In the genomic region with DNA sequence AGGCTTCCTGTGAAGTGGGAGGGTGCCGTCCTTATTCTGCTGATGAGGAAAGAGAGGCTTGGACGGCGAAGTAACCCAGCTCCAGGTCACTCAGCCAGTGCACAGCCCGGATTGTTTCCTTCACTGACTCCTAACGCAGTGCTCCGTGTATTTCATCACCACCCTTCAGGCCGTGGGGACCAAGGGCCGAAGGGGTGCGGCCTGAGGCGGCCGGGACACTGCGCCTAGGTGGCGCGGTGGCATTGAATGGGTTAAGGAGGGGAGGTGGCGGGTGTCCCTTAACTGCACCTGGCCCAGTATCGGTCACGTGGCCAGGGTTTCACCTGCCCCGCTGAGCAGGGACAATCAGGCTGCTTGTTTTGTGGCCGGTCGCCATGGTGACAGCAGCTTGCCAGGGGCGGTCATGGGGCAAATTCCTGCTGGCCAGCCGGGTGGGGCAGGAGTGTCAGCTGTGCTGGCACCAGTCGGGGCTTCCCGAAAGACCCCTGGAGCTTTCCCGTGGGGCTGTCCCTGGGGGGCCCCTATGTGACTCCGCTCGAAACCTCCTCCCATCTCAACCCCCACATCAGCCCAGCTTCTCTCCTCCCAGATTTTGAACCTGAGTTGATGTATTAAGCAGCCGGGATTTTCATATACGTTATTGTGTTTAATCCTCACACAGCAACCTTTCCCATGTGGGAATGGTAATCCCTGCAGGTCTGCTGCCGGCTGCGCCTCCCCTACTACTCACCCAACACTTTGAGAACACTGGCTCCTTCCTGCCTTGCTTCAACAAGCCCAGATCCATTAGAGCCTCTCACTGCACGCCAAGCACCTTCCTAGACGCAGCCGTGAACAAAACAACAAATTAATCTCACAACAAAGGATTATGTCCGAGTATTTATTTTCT, we compare ENCODE assay signal across 10 cellular contexts. TPM values are rescaled to one million over a fixed set of nuclear protein-coding genes. Genes with fewer than 3 reads are reported as not detected.
DNase-seq lines count a peak whose midpoint lies in the region; ATAC-seq, FAIRE-seq and TF ChIP-seq lines count a peak whose summit lies in the region.
"Had no signal": no experiment of that assay in that cellular context is flagged by ENCODE, and none has a peak within 500 bp of the region (broad histone marks: within the 10 kb centered on the region; RNA-seq: fewer than 3 reads in every experiment).

No MANE protein-coding gene starts in this region.

- peaks cover 0 to 27% of the 10 kb centered on the region in 2 donors for H3K27me3 Mint-ChIP-seq in stimulated activated naive B cell treated with anti-CD40 and anti-IgM and Interleukin-4, amounts not matched to agents 10 μg/mL and 1 μg/mL and 100 μg/mL, for 72 hours

- H3K27ac Mint-ChIP-seq in stimulated activated naive B cell treated with anti-CD40 and anti-IgM and Interleukin-4, amounts not matched to agents 10 μg/mL and 1 μg/mL and 100 μg/mL, for 72 hours = no peak overlapping the region
- H3K27ac Mint-ChIP-seq: T-helper 1 cell treated with Interleukin-12 subunit alpha and Interleukin-12 subunit beta and Interleukin-4 antibody, amounts not matched to agents 30 μg/mL and 1 μg/mL, for 36 hours had no signal

- no peaks in the 10 kb centered on the region for H3K9me3 Mint-ChIP-seq in stimulated activated naive B cell treated with anti-CD40 and anti-IgM and Interleukin-4, amounts not matched to agents 10 μg/mL and 1 μg/mL and 100 μg/mL, for 72 hours
- H3K9me3 Mint-ChIP-seq: T-helper 1 cell treated with Interleukin-12 subunit alpha and Interleukin-12 subunit beta and Interleukin-4 antibody, amounts not matched to agents 30 μg/mL and 1 μg/mL, for 36 hours had no signal

- no peak for TF ChIP-seq POLR2A in H54 (IDR thresholded peaks at IDR 0.05; ENCODE audit: low read depth, low read length)

- H3K36me3 Mint-ChIP-seq in stimulated activated naive B cell treated with anti-CD40 and anti-IgM and Interleukin-4, amounts not matched to agents 10 μg/mL and 1 μg/mL and 100 μg/mL, for 72 hours = no peaks in the 10 kb centered on the region

- DNase-seq in D341Med (ENCODE audit: low spot score) (peak; percentile 77), NCI-H1930 (lab: John Stamatoyannopoulos, UW) (peak; percentile 95 to 98), cerebellar nuclear complex (lab: John Stamatoyannopoulos, UW) (peak; percentile 19 to 70), mucosa of gallbladder (ENCODE audit: low spot score) (peak; percentile 95), H54 (ENCODE audit: insufficient read length, low spot score) (no peak)
- DNase-seq in stimulated activated naive B cell treated with anti-CD40 and anti-IgM and Interleukin-4, amounts not matched to agents 10 μg/mL and 1 μg/mL and 100 μg/mL, for 72 hours = no peak
- no peak for DNase-seq in stimulated activated CD4-positive, alpha-beta T cell treated with anti-CD3 and anti-CD28 coated beads, Interleukin-15, amount 100 ng/mL, for 24 hours

- ATAC-seq in stimulated activated naive B cell treated with anti-CD40 and anti-IgM and Interleukin-4, amounts not matched to agents 10 μg/mL and 1 μg/mL and 100 μg/mL, for 72 hours (replicated peaks) = no peak
- ATAC-seq in HG03442 (IDR thresholded peaks at IDR 0.05; ENCODE audit: unreplicated experiment) = no peak
- ATAC-seq: heart left ventricle had no signal

- FAIRE-seq in H54 (lab: Jason Lieb, UNC) = no peak

- no peak overlapping the region for H3K4me3 Mint-ChIP-seq in stimulated activated naive B cell treated with anti-CD40 and anti-IgM and Interleukin-4, amounts not matched to agents 10 μg/mL and 1 μg/mL and 100 μg/mL, for 72 hours
- H3K4me3 Mint-ChIP-seq: T-helper 1 cell treated with Interleukin-12 subunit alpha and Interleukin-12 subunit beta and Interleukin-4 antibody, amounts not matched to agents 30 μg/mL and 1 μg/mL, for 36 hours had no signal

- peaks cover 7 to 27% of the 10 kb centered on the region in 2 donors for H3K4me1 Mint-ChIP-seq in stimulated activated naive B cell treated with anti-CD40 and anti-IgM and Interleukin-4, amounts not matched to agents 10 μg/mL and 1 μg/mL and 100 μg/mL, for 72 hours

RNA-seq across cellular contexts. Expression of a gene that starts 4.4 kb away (rescaled TPM):
- 55.8 TPM for total RNA-seq in mucosa of gallbladder

RNA-seq across cellular contexts. Expression of a gene that starts 23.5 kb away (rescaled TPM):
- total RNA-seq in mucosa of gallbladder = 33.8 TPM

RNA-seq across cellular contexts. Expression of a gene that starts 27.1 kb away (rescaled TPM):
- 129 TPM for total RNA-seq in mucosa of gallbladder
- total RNA-seq: heart left ventricle had no signal

RNA-seq across cellular contexts. Expression of a gene that starts 59.6 kb away (rescaled TPM):
- total RNA-seq in mucosa of gallbladder = 57.6 TPM

RNA-seq across cellular contexts. Expression of a gene that starts 59.7 kb away (rescaled TPM):
- 15.9 TPM for total RNA-seq in mucosa of gallbladder

Comparison
In these comparisons a context has a peak if more than half of its experiments do, and no peak if none do; other contexts are left out.
1. DNase-seq: peak in D341Med (single experiment), NCI-H1930 (2 of 2), cerebellar nuclear complex (2 of 2) and mucosa of gallbladder (single experiment); none in stimulated activated naive B cell treated with anti-CD40 and anti-IgM and Interleukin-4, amounts not matched to agents 10 μg/mL and 1 μg/mL and 100 μg/mL, for 72 hours (single experiment), H54 (single experiment) and stimulated activated CD4-positive, alpha-beta T cell treated with anti-CD3 and anti-CD28 coated beads, Interleukin-15, amount 100 ng/mL, for 24 hours (single experiment).